13 cellular contexts compared by ENCODE assay signal in genomic region chr2:64092502-64092901, GRCh38. TPM values are rescaled to one million over a fixed set of nuclear protein-coding genes. Genes with fewer than 3 reads are reported as not detected.
A peak's percentile ranks its signal among the peaks of the same experiment; 100 is the strongest.
DNase-seq lines count a peak whose midpoint lies in the region; ATAC-seq and TF ChIP-seq lines count a peak whose summit lies in the region.
"Had no signal": no experiment of that assay in that cellular context is flagged by ENCODE, and none has a peak within 500 bp of the region (broad histone marks: within the 10 kb centered on the region; RNA-seq: fewer than 3 reads in every experiment).

No MANE protein-coding gene starts in this region.

- POLR2A ChIA-PET in OCI-LY7 (lab: Charles Lee), result interaction anchor here (0.6 to 1.0 kb wide), 7 partner anchors 9 to 690 kb away, joined by 3 to 9 read pairs (median 3); no protein-coding TSS in a partner anchor

- H2BK5ac ChIP-seq in mesenchymal stem cell (ENCODE audit: low read depth, low read length, poor library complexity, severe bottlenecking), result no peak overlapping the region

- BruUV-seq in OCI-LY7 (replicated peaks; lab: Mats Ljungman, UMichigan) (no TSS peak), Calu3 (replicated peaks; lab: Mats Ljungman, UMichigan) (no TSS peak)

- H3K36me3 Mint-ChIP-seq in Calu3 (ENCODE audit: insufficient read depth, unreplicated experiment), result peaks cover 37% of the 10 kb centered on the region

- H3K9me2 ChIP-seq in OCI-LY7 (ENCODE audit: insufficient read depth, low read length), result no peaks in the 10 kb centered on the region

- no peak overlapping the region for H2BK120ac ChIP-seq in mesenchymal stem cell (ENCODE audit: low read depth, low read length)

- H3K79me2 ChIP-seq in OCI-LY7 (ENCODE audit: insufficient read depth, low read depth, low read length), result peaks cover 77% of the 10 kb centered on the region

- intact Hi-C loops in OCI-LY7 (cut with micrococcal nuclease; ENCODE audit: unreplicated experiment), result loop anchor here (1.0 to 5.0 kb wide), 3 partner anchors 8 to 235 kb away; no protein-coding TSS in a partner anchor
- intact Hi-C loops in ascending aorta (cut with DNase I), result no loop called here
- intact Hi-C loops in Calu3 (cut with micrococcal nuclease; ENCODE audit: unreplicated experiment), result no loop called here

- no peak overlapping the region for H3K14ac ChIP-seq in mesenchymal stem cell (ENCODE audit: low read length in 2 of 2)

- no peaks in the 10 kb centered on the region for H4K20me1 ChIP-seq in OCI-LY7 (ENCODE audit: insufficient read depth, low read length)

- WGBS in mesenchymal stem cell, result 100% methylated on average over 1 of the region's 4 CpGs

- H3K4me2 ChIP-seq in OCI-LY7 (ENCODE audit: low read length) (peak overlapping the region; percentile 78), mesenchymal stem cell (ENCODE audit: low read length, poor library complexity, severe bottlenecking) (no peak overlapping the region)
- H3K4me2 ChIP-seq: BLaER1 treated with 17β-estradiol and CSF1 and Interleukin-3, amounts not matched to agents 10 nM and 100 nM had no signal

- no peaks in the 10 kb centered on the region for H3K4me1 Mint-ChIP-seq in Calu3 (ENCODE audit: low read depth, unreplicated experiment)

- no peak overlapping the region for H3K4me3 Mint-ChIP-seq in Calu3 (ENCODE audit: low read depth, unreplicated experiment)
- H3K4me3 Mint-ChIP-seq: naive thymus-derived CD8-positive, alpha-beta T cell had no signal

- ATAC-seq in GM18519 (IDR thresholded peaks at IDR 0.05; ENCODE audit: low FRiP score, unreplicated experiment) (peak; percentile 76), GM21423 (IDR thresholded peaks at IDR 0.05; ENCODE audit: unreplicated experiment) (peak; percentile 81), HG03064 (IDR thresholded peaks at IDR 0.05; ENCODE audit: low read depth, unreplicated experiment) (peak; percentile 76)
- ATAC-seq: naive thymus-derived CD8-positive, alpha-beta T cell had no signal

- TF ChIP-seq CTCF in OCI-LY7 (conservative IDR thresholded peaks at IDR 0.05; ENCODE audit: low read length) (no peak), ascending aorta (IDR thresholded peaks at IDR 0.05) (no peak), Calu3 (IDR thresholded peaks at IDR 0.05; ENCODE audit: unreplicated experiment) (no peak)

- DNase-seq in OCI-LY7 (ENCODE audit: low spot score) (peak; percentile 83), ascending aorta (ENCODE audit: low spot score in 2 of 2) (no peak), mesenchymal stem cell (no peak), Calu3 (no peak)
- no peak for DNase-seq in activated effector memory CD4-positive, alpha-beta T cell treated with anti-CD3 and anti-CD28 coated beads, Interleukin-2, amount 50 U/mL, for 16 hours
- DNase-seq: activated CD4-positive, alpha-beta T cell treated with anti-CD3 and anti-CD28 coated beads, Interleukin-2, amount 50 U/mL, for 4 hours; GDM1; naive thymus-derived CD8-positive, alpha-beta T cell; NCI-H524 had no signal

- no peak overlapping the region for H2AFZ ChIP-seq in OCI-LY7 (ENCODE audit: low read length)
- no peak overlapping the region for H2AFZ ChIP-seq in mesenchymal stem cell (ENCODE audit: low read depth, low read length)

- H3K27ac ChIP-seq in OCI-LY7 (ENCODE audit: low read depth, low read length, poor library complexity, severe bottlenecking) (peak overlapping the region; percentile 99), ascending aorta (no peak overlapping the region), mesenchymal stem cell (ENCODE audit: low read length, poor library complexity, severe bottlenecking) (no peak overlapping the region)
- H3K27ac ChIP-seq: BLaER1 treated with 17β-estradiol and CSF1 and Interleukin-3, amounts not matched to agents 10 nM and 100 nM had no signal

- no peak overlapping the region for H3K27ac Mint-ChIP-seq in Calu3 (ENCODE audit: unreplicated experiment)
- H3K27ac Mint-ChIP-seq: naive thymus-derived CD8-positive, alpha-beta T cell had no signal

- no peak overlapping the region for H4K91ac ChIP-seq in mesenchymal stem cell (ENCODE audit: low read length)

- peaks cover 10% of the 10 kb centered on the region; the same call in 1 of the 2 replicates for H3K9me3 ChIP-seq in OCI-LY7 (ENCODE audit: low read length)
- no peaks in the 10 kb centered on the region for H3K9me3 ChIP-seq in ascending aorta
- peaks cover 7% of the 10 kb centered on the region for H3K9me3 ChIP-seq in mesenchymal stem cell (ENCODE audit: control insufficient read depth, low read length)

- no peak overlapping the region for H3K9ac ChIP-seq in mesenchymal stem cell (ENCODE audit: low read length)
- H3K9ac ChIP-seq: BLaER1 treated with 17β-estradiol and CSF1 and Interleukin-3, amounts not matched to agents 10 nM and 100 nM had no signal

- H3K27me3 ChIP-seq in ascending aorta, result no peaks in the 10 kb centered on the region
- H3K27me3 ChIP-seq in mesenchymal stem cell (ENCODE audit: control insufficient read depth in 1 of 2, insufficient read depth in 1 of 2, low read length in 2 of 2), result no peaks in the 10 kb centered on the region
- H3K27me3 ChIP-seq: BLaER1 treated with 17β-estradiol and CSF1 and Interleukin-3, amounts not matched to agents 10 nM and 100 nM had no signal

- H3K9me3 Mint-ChIP-seq in Calu3 (ENCODE audit: low read depth, unreplicated experiment), result no peaks in the 10 kb centered on the region

- H2BK12ac ChIP-seq in mesenchymal stem cell (ENCODE audit: low read length in 2 of 2), result no peak overlapping the region

- no peak overlapping the region for H3K4ac ChIP-seq in mesenchymal stem cell (ENCODE audit: low read depth in 1 of 2, low read length in 2 of 2)

- CTCF ChIA-PET in OCI-LY7 (lab: Charles Lee; ENCODE audit: unreplicated experiment) (no interaction called here), Calu3 (lab: Charles Lee) (no interaction called here)

- H3K36me3 ChIP-seq in OCI-LY7 (ENCODE audit: insufficient read depth, low read length) (peaks cover 80% of the 10 kb centered on the region), ascending aorta (peaks cover 21 to 32% of the 10 kb centered on the region in 2 donors), mesenchymal stem cell (ENCODE audit: control insufficient read depth in 1 of 2, insufficient read depth in 2 of 2, low read depth in 1 of 2, low read length in 2 of 2) (peaks cover 16 to 38% of the 10 kb centered on the region in 2 experiments)

- H4K8ac ChIP-seq in mesenchymal stem cell (ENCODE audit: low read length), result no peak overlapping the region

- no peak overlapping the region for H2AK5ac ChIP-seq in mesenchymal stem cell (ENCODE audit: low read length, severe bottlenecking)

- H3K27me3 Mint-ChIP-seq in Calu3 (ENCODE audit: unreplicated experiment), result no peaks in the 10 kb centered on the region
- H3K27me3 Mint-ChIP-seq: naive thymus-derived CD8-positive, alpha-beta T cell had no signal

- no peak overlapping the region for H3K18ac ChIP-seq in mesenchymal stem cell (ENCODE audit: low read depth in 1 of 2, low read length in 2 of 2)

- no peak overlapping the region for H3K23ac ChIP-seq in mesenchymal stem cell (ENCODE audit: low read length in 2 of 2)

- H3K4me1 ChIP-seq in OCI-LY7 (ENCODE audit: insufficient read depth, low read length, poor library complexity, severe bottlenecking) (peaks cover 87% of the 10 kb centered on the region), ascending aorta (no peaks in the 10 kb centered on the region), mesenchymal stem cell (ENCODE audit: control insufficient read depth, insufficient read depth, low read depth, low read length) (no peaks in the 10 kb centered on the region)

- H3K4me3 ChIP-seq in OCI-LY7 (ENCODE audit: low read depth, low read length, poor library complexity, severe bottlenecking) (peak overlapping the region; percentile 54), ascending aorta (no peak overlapping the region), mesenchymal stem cell (ENCODE audit: insufficient read depth in 1 of 2, low read depth in 1 of 2, low read length in 2 of 2) (no peak overlapping the region)
- H3K4me3 ChIP-seq: BLaER1 treated with 17β-estradiol and CSF1 and Interleukin-3, amounts not matched to agents 10 nM and 100 nM had no signal

- H2BK15ac ChIP-seq in mesenchymal stem cell (ENCODE audit: low read depth, poor library complexity, severe bottlenecking), result no peak overlapping the region

- peaks cover 2% of the 10 kb centered on the region for H3K79me1 ChIP-seq in mesenchymal stem cell (replicated peaks; ENCODE audit: low read length, poor library complexity, severe bottlenecking)

RNA-seq across cellular contexts. Expression of gene PELI1, which starts 51.7 kb away (rescaled TPM):
- total RNA-seq in OCI-LY7 (2014; rRNA removed; shearing (Covaris generic)), result 108 and 110 TPM in 2 replicates
- total RNA-seq in OCI-LY7 (2022), result 174 and 211 TPM in 2 replicates
- total RNA-seq in ascending aorta, result 140 TPM
- polyA plus RNA-seq in mesenchymal stem cell (2013, experiment 1 of 2), result 4.9 TPM
- 5.8 TPM for polyA plus RNA-seq in mesenchymal stem cell (2013, experiment 2 of 2)
- total RNA-seq in Calu3 (2022), result 26.2 and 27.3 TPM in 2 replicates
